9 cellular contexts compared by ENCODE assay signal in genomic region chr2:74148457-74149248, GRCh38. TPM values are rescaled to one million over a fixed set of nuclear protein-coding genes. Genes with fewer than 3 reads are reported as not detected.
DNase-seq lines count a peak whose midpoint lies in the region; ATAC-seq, FAIRE-seq and TF ChIP-seq lines count a peak whose summit lies in the region.
"Had no signal": no experiment of that assay in that cellular context is flagged by ENCODE, and none has a peak within 500 bp of the region (broad histone marks: within the 10 kb centered on the region; RNA-seq: fewer than 3 reads in every experiment).

No MANE protein-coding gene starts in this region.

- DNase-seq in Karpas-422 (no peak), dorsolateral prefrontal cortex (peak in 1 of 10 donors; percentile 14), dedifferentiated amniotic fluid mesenchymal stem cell (ENCODE audit: extremely low spot score) (no peak), GM12892 (ENCODE audit: insufficient read length) (no peak)
- DNase-seq in activated naive CD8-positive, alpha-beta T cell treated with anti-CD3 and anti-CD28 coated beads for 36 hours, result no peak

- peaks cover 32% of the 10 kb centered on the region; the same call in 1 of the 2 replicates for H3K36me3 ChIP-seq in Karpas-422 (ENCODE audit: insufficient read depth, low read length)
- peaks cover 35% of the 10 kb centered on the region for H3K36me3 ChIP-seq in neutrophil

- no peak overlapping the region for H3K4me3 Mint-ChIP-seq in activated naive CD8-positive, alpha-beta T cell treated with anti-CD3 and anti-CD28 coated beads for 36 hours
- H3K4me3 Mint-ChIP-seq: natural killer cell had no signal

- H3K27me3 ChIP-seq in Karpas-422 (ENCODE audit: low read length) (no peaks in the 10 kb centered on the region), dorsolateral prefrontal cortex (no peaks in the 10 kb centered on the region), neutrophil (no peaks in the 10 kb centered on the region)

- H3K9me2 ChIP-seq in Karpas-422 (replicated peaks; ENCODE audit: insufficient read depth, low read length), result no peaks in the 10 kb centered on the region

- TF ChIP-seq POLR2A in GM12892 (IDR thresholded peaks at IDR 0.05; ENCODE audit: low read depth, low read length), result no peak

- no peak overlapping the region for H3K27ac Mint-ChIP-seq in activated naive CD8-positive, alpha-beta T cell treated with anti-CD3 and anti-CD28 coated beads for 36 hours
- H3K27ac Mint-ChIP-seq: natural killer cell had no signal

- peaks cover 16% of the 10 kb centered on the region for H3K79me2 ChIP-seq in Karpas-422 (ENCODE audit: low read length)

- H3K4me1 ChIP-seq in Karpas-422 (ENCODE audit: low read length) (peaks cover 66% of the 10 kb centered on the region), neutrophil (ENCODE audit: control insufficient read depth in 1 of 2, insufficient read depth in 1 of 2, low read depth in 1 of 2, low read length in 1 of 2) (peaks cover 20 to 30% of the 10 kb centered on the region in 2 experiments)

- peak overlapping the region; percentile 35; the same call in 1 of the 2 replicates for H2AFZ ChIP-seq in Karpas-422 (ENCODE audit: low read length)

- no peak for FAIRE-seq in GM12892 (lab: Jason Lieb, UNC)

- ATAC-seq in HG03139 (IDR thresholded peaks at IDR 0.05; ENCODE audit: unreplicated experiment), result no peak

- peaks cover 9% of the 10 kb centered on the region for H3K4me1 Mint-ChIP-seq in activated naive CD8-positive, alpha-beta T cell treated with anti-CD3 and anti-CD28 coated beads for 36 hours

- peaks cover 13% of the 10 kb centered on the region for H4K20me1 ChIP-seq in Karpas-422 (ENCODE audit: insufficient read depth, low read depth, low read length)

- H3K9ac ChIP-seq in Karpas-422 (ENCODE audit: low read length), result peak overlapping the region; percentile 69

- no peaks in the 10 kb centered on the region for H3K9me3 ChIP-seq in Karpas-422 (ENCODE audit: low read length)
- H3K9me3 ChIP-seq in neutrophil, result no peaks in the 10 kb centered on the region

- peak overlapping the region; percentile 76 for H3K4me3 ChIP-seq in Karpas-422 (ENCODE audit: low read length)
- peak overlapping the region; percentile 59 to 98 (median 84) for H3K4me3 ChIP-seq in dorsolateral prefrontal cortex
- H3K4me3 ChIP-seq in neutrophil (ENCODE audit: low read depth in 1 of 2, low read length in 1 of 2), result peak overlapping the region in 1 of 2 experiments; percentile 72

- peak overlapping the region; percentile 83; the same call in 1 of the 2 replicates for H3K27ac ChIP-seq in C4-2B
- peak overlapping the region; percentile 57 for H3K27ac ChIP-seq in Karpas-422 (ENCODE audit: low read length)
- H3K27ac ChIP-seq in dorsolateral prefrontal cortex, result peak overlapping the region in 55 of 59 donors; percentile 10 to 89 (median 79)
- peak overlapping the region; percentile 33 for H3K27ac ChIP-seq in neutrophil

- intact Hi-C loops in dorsolateral prefrontal cortex (cut with DNase I), result loop anchor here (1.0 to 10.0 kb wide), 5 partner anchors 30 to 411 kb away; partner anchors contain the start of genes DGUOK (in 1 of the 2), MOB1A (in 1 of the 2), MTHFD2 (in 1 of the 2) and TPRKB (in 1 of the 2)

- H3K9me3 Mint-ChIP-seq in activated naive CD8-positive, alpha-beta T cell treated with anti-CD3 and anti-CD28 coated beads for 36 hours, result no peaks in the 10 kb centered on the region
- H3K9me3 Mint-ChIP-seq: natural killer cell had no signal

- no peaks in the 10 kb centered on the region for H3K27me3 Mint-ChIP-seq in activated naive CD8-positive, alpha-beta T cell treated with anti-CD3 and anti-CD28 coated beads for 36 hours

- peaks cover 9% of the 10 kb centered on the region for H3K36me3 Mint-ChIP-seq in activated naive CD8-positive, alpha-beta T cell treated with anti-CD3 and anti-CD28 coated beads for 36 hours
- H3K36me3 Mint-ChIP-seq: natural killer cell had no signal

- H3K4me2 ChIP-seq in Karpas-422 (ENCODE audit: low read depth, low read length, poor library complexity, severe bottlenecking), result peak overlapping the region; percentile 84

- no peak for TF ChIP-seq CTCF in C4-2B (conservative IDR thresholded peaks at IDR 0.05)
- TF ChIP-seq CTCF in dorsolateral prefrontal cortex (IDR thresholded peaks at IDR 0.05 in 54 of 56, conservative IDR thresholded peaks at IDR 0.05 in 2 of 56; ENCODE audit: low read depth in 1 of 56, partially characterized antibody in 56 of 56), result no peak
- no peak for TF ChIP-seq CTCF in neutrophil (IDR thresholded peaks at IDR 0.05)

RNA-seq across cellular contexts. Expression of gene BOLA3, which starts 0.9 kb away (rescaled TPM):
- total RNA-seq in Karpas-422 (2014; rRNA removed; shearing (Covaris generic); ENCODE audit: low replicate concordance), result 37.3 and 120 TPM in 2 replicates
- 10 to 100 TPM; 15.9 to 49.1 (median 32.0) TPM for total RNA-seq in dorsolateral prefrontal cortex
- 100 to 1,000 TPM; 148 to 154 TPM for total RNA-seq in activated naive CD8-positive, alpha-beta T cell treated with anti-CD3 and anti-CD28 coated beads for 36 hours
- 132 TPM for polyA plus RNA-seq in GM12892 (2012; ENCODE audit: missing spikeins)

RNA-seq across cellular contexts. Expression of gene MOB1A, which starts 30.0 kb away (rescaled TPM):
- 221 and 542 TPM in 2 replicates for total RNA-seq in Karpas-422 (2014; rRNA removed; shearing (Covaris generic); ENCODE audit: low replicate concordance)
- total RNA-seq in dorsolateral prefrontal cortex, result 10 to 100 TPM; 19.4 to 66.5 (median 35.5) TPM
- 100 to 1,000 TPM; 156 to 161 TPM for total RNA-seq in activated naive CD8-positive, alpha-beta T cell treated with anti-CD3 and anti-CD28 coated beads for 36 hours
- polyA plus RNA-seq in GM12892 (2012; ENCODE audit: missing spikeins), result 136 TPM

RNA-seq across cellular contexts. Expression of gene MTHFD2, which starts 49.8 kb away (rescaled TPM):
- total RNA-seq in Karpas-422 (2014; rRNA removed; shearing (Covaris generic); ENCODE audit: low replicate concordance), result 710 and 714 TPM in 2 replicates
- total RNA-seq in dorsolateral prefrontal cortex, result 10 to 100 TPM in 59 of 120 experiments, 1 to 10 TPM in 61; 3.9 to 33.5 (median 9.8) TPM
- 100 to 1,000 TPM; 375 to 398 TPM for total RNA-seq in activated naive CD8-positive, alpha-beta T cell treated with anti-CD3 and anti-CD28 coated beads for 36 hours
- polyA plus RNA-seq in GM12892 (2012; ENCODE audit: missing spikeins), result 171 TPM

Comparison
In these comparisons a context has a peak if more than half of its experiments do, and no peak if none do; other contexts are left out.
1. H3K27ac ChIP-seq: peak in every context shown above with its lines; median percentile 83 in C4-2B; 79 in dorsolateral prefrontal cortex; 57 in Karpas-422; 33 in neutrophil.
2. RNA of gene MTHFD2, which starts 49.8 kb away (total RNA-seq): 710 to 714 TPM in Karpas-422 and 375 to 398 TPM in activated naive CD8-positive, alpha-beta T cell treated with anti-CD3 and anti-CD28 coated beads for 36 hours; 3.9 to 33.5 TPM in dorsolateral prefrontal cortex; every median in the first group is over 10 times any median in the second.